ENCODE assay signal across 1 cellular context in genomic region chr2:152298754-152299153, GRCh38.
TF ChIP-seq lines count a peak whose summit lies in the region.

No MANE protein-coding gene starts in this region.

TF ChIP-seq in K562, 482 proteins besides CTCF, POLR2A, EP300 and RAD21 (continued from another document):
- TF ChIP-seq FOXO4 (CRISPR knock-in tag; IDR thresholded peaks at IDR 0.05) (no peak), POLR3G (IDR thresholded peaks at IDR 0.05; ENCODE audit: extremely low read depth, insufficient read length, insufficient replicate concordance) (no peak), YY1 (IDR thresholded peaks at IDR 0.05; ENCODE audit: borderline replicate concordance in 1 of 3, control insufficient read depth in 1 of 3, extremely low read depth in 1 of 3, insufficient read depth in 3 of 3, insufficient read length in 1 of 3, insufficient replicate concordance in 2 of 3, low read depth in 1 of 3, low read length in 2 of 3) (no peak), MAFK (IDR thresholded peaks at IDR 0.05; ENCODE audit: low read length) (peak; percentile 49; the same call in 1 of the 2 replicates), PTBP1 (IDR thresholded peaks at IDR 0.05; ENCODE audit: low read depth, low read length) (no peak), PTRF (tag; IDR thresholded peaks at IDR 0.05) (no peak), MXD1 (CRISPR knock-in tag; IDR thresholded peaks at IDR 0.05; ENCODE audit: borderline replicate concordance, poor library complexity, severe bottlenecking) (no peak), PRPF4 (IDR thresholded peaks at IDR 0.05; ENCODE audit: insufficient read depth, low read depth, low read length, poor library complexity, severe bottlenecking) (no peak), RBBP5 (IDR thresholded peaks at IDR 0.05; ENCODE audit: borderline replicate concordance, insufficient read depth, low read length, poor library complexity, severe bottlenecking) (no peak), TFE3 (CRISPR knock-in tag; IDR thresholded peaks at IDR 0.05) (no peak), NFE2L1 (tag; IDR thresholded peaks at IDR 0.05; ENCODE audit: borderline replicate concordance, low read depth) (peak; percentile 61), MAFG (tag; conservative IDR thresholded peaks at IDR 0.05) (peak; percentile 92), ZNF444 (CRISPR knock-in tag; IDR thresholded peaks at IDR 0.05) (no peak), ZNF316 (IDR thresholded peaks at IDR 0.05) (peak; percentile 94), FOXK2 (conservative IDR thresholded peaks at IDR 0.05 in 1 of 2, IDR thresholded peaks at IDR 0.05 in 1 of 2; ENCODE audit: low read depth in 2 of 2) (no peak), ZNF239 (CRISPR knock-in tag; IDR thresholded peaks at IDR 0.05) (no peak), RNF2 (IDR thresholded peaks at IDR 0.05) (no peak), NFE2 (IDR thresholded peaks at IDR 0.05; ENCODE audit: low read depth) (peak; percentile 72), NR2C2 (CRISPR knock-in tag; IDR thresholded peaks at IDR 0.05) (no peak), NR2C2 (tag; IDR thresholded peaks at IDR 0.05) (no peak), NEUROD1 (IDR thresholded peaks at IDR 0.05; ENCODE audit: borderline replicate concordance, low read depth, low read length, partially characterized antibody) (no peak), LCOR (CRISPR knock-in tag; IDR thresholded peaks at IDR 0.05) (no peak), HOMEZ (CRISPR knock-in tag; IDR thresholded peaks at IDR 0.05) (no peak), MAFF (IDR thresholded peaks at IDR 0.05; ENCODE audit: low read length) (peak; percentile 72)
TF ChIP-seq in K562: peak in this region for 7.
